In genomic region chr1:54764132-54764921, GRCh38 we compare ENCODE assay signal across 1 cellular context.
TF ChIP-seq lines count a peak whose summit lies in the region.

PARS2 (minus strand) TSS chr1:54764523; CDS start chr1:54759161, 5,362 bp downstream.

TF ChIP-seq in HepG2, 621 proteins besides CTCF, POLR2A, EP300 and RAD21 (continued from another document and continues in another):
- TF ChIP-seq ZNF687 (CRISPR knock-in tag; IDR thresholded peaks at IDR 0.05), result peak; percentile 89
- no peak for TF ChIP-seq SETDB1 (CRISPR knock-in tag; IDR thresholded peaks at IDR 0.05; ENCODE audit: borderline replicate concordance)
- TF ChIP-seq MNT (IDR thresholded peaks at IDR 0.05), result peak; percentile 22; the same call in 1 of the 2 replicates
- no peak for TF ChIP-seq ZNF503 (CRISPR knock-in tag; IDR thresholded peaks at IDR 0.05)
- no peak for TF ChIP-seq SMARCC2 (IDR thresholded peaks at IDR 0.05)
- peak; percentile 56; the same call in 1 of the 2 replicates for TF ChIP-seq GMEB2 (CRISPR knock-in tag; IDR thresholded peaks at IDR 0.05; ENCODE audit: low read depth)
- TF ChIP-seq ZNF850 (CRISPR knock-in tag; conservative IDR thresholded peaks at IDR 0.05), result no peak
- peak; percentile 81 for TF ChIP-seq MAX (IDR thresholded peaks at IDR 0.05)
- TF ChIP-seq ZNF644 (CRISPR knock-in tag; IDR thresholded peaks at IDR 0.05; ENCODE audit: low read depth), result no peak
- peak; percentile 73; the same call in 1 of the 2 replicates for TF ChIP-seq IRF2 (CRISPR knock-in tag; IDR thresholded peaks at IDR 0.05)
- peak; percentile 95 for TF ChIP-seq ARID4A (CRISPR knock-in tag; IDR thresholded peaks at IDR 0.05; ENCODE audit: borderline replicate concordance)
- TF ChIP-seq RFX3 (CRISPR knock-in tag; IDR thresholded peaks at IDR 0.05), result peak; percentile 88
- TF ChIP-seq SRSF1 (optimal IDR thresholded peaks at IDR 0.05; ENCODE audit: low read depth, low read length), result no peak
- TF ChIP-seq REPIN1 (CRISPR knock-in tag; IDR thresholded peaks at IDR 0.05; ENCODE audit: borderline replicate concordance, low read depth), result peak; percentile 68; the same call in 1 of the 2 replicates
- no peak for TF ChIP-seq ZNF33A (CRISPR knock-in tag; IDR thresholded peaks at IDR 0.05; ENCODE audit: borderline replicate concordance)
- no peak for TF ChIP-seq ZNF460 (CRISPR knock-in tag; IDR thresholded peaks at IDR 0.05; ENCODE audit: borderline replicate concordance)
- 0 out of 2 replicates have a peak, but pooled peaks have one; percentile 41 for TF ChIP-seq KMT2A (CRISPR knock-in tag; IDR thresholded peaks at IDR 0.05)
- no peak for TF ChIP-seq ETS1 (CRISPR knock-in tag; IDR thresholded peaks at IDR 0.05)
- no peak for TF ChIP-seq ZNF713 (CRISPR knock-in tag; IDR thresholded peaks at IDR 0.05)
- no peak for TF ChIP-seq ZNF17 (CRISPR knock-in tag; IDR thresholded peaks at IDR 0.05)
- peak; percentile 89 for TF ChIP-seq ZFX (CRISPR knock-in tag; IDR thresholded peaks at IDR 0.05; ENCODE audit: low read depth)
- TF ChIP-seq ZNF232 (CRISPR knock-in tag; IDR thresholded peaks at IDR 0.05; ENCODE audit: borderline replicate concordance), result peak; percentile 28; the same call in 1 of the 2 replicates
- TF ChIP-seq ZNF768 (CRISPR knock-in tag; IDR thresholded peaks at IDR 0.05), result peak; percentile 62; the same call in 1 of the 2 replicates
- TF ChIP-seq ZNF101 (CRISPR knock-in tag; IDR thresholded peaks at IDR 0.05; ENCODE audit: borderline replicate concordance, low read depth), result no peak
- TF ChIP-seq ZNF878 (CRISPR knock-in tag; IDR thresholded peaks at IDR 0.05), result no peak
- TF ChIP-seq MTA1 (CRISPR knock-in tag; IDR thresholded peaks at IDR 0.05; ENCODE audit: borderline replicate concordance), result no peak
- no peak for TF ChIP-seq U2AF2 (IDR thresholded peaks at IDR 0.05; ENCODE audit: low read depth, low read length)
- no peak; the same call in 1 of the 2 replicates for TF ChIP-seq PAXIP1 (CRISPR knock-in tag; conservative IDR thresholded peaks at IDR 0.05)
- no peak for TF ChIP-seq TCF7L2 (IDR thresholded peaks at IDR 0.05; ENCODE audit: low read depth, low read length)
- no peak for TF ChIP-seq ZNF253 (CRISPR knock-in tag; IDR thresholded peaks at IDR 0.05; ENCODE audit: borderline replicate concordance)
- TF ChIP-seq HOMEZ (CRISPR knock-in tag; IDR thresholded peaks at IDR 0.05; ENCODE audit: low read depth), result no peak; the same call in 1 of the 2 replicates
- no peak for TF ChIP-seq ZMAT3 (CRISPR knock-in tag; conservative IDR thresholded peaks at IDR 0.05)
- TF ChIP-seq RNF2 (conservative IDR thresholded peaks at IDR 0.05; ENCODE audit: low read depth), result peak; percentile 65; the same call in 1 of the 2 replicates
- TF ChIP-seq ZNF597 (CRISPR knock-in tag; IDR thresholded peaks at IDR 0.05), result no peak
